Comparison of ENCODE assay signal across 8 cellular contexts in the genomic region with DNA sequence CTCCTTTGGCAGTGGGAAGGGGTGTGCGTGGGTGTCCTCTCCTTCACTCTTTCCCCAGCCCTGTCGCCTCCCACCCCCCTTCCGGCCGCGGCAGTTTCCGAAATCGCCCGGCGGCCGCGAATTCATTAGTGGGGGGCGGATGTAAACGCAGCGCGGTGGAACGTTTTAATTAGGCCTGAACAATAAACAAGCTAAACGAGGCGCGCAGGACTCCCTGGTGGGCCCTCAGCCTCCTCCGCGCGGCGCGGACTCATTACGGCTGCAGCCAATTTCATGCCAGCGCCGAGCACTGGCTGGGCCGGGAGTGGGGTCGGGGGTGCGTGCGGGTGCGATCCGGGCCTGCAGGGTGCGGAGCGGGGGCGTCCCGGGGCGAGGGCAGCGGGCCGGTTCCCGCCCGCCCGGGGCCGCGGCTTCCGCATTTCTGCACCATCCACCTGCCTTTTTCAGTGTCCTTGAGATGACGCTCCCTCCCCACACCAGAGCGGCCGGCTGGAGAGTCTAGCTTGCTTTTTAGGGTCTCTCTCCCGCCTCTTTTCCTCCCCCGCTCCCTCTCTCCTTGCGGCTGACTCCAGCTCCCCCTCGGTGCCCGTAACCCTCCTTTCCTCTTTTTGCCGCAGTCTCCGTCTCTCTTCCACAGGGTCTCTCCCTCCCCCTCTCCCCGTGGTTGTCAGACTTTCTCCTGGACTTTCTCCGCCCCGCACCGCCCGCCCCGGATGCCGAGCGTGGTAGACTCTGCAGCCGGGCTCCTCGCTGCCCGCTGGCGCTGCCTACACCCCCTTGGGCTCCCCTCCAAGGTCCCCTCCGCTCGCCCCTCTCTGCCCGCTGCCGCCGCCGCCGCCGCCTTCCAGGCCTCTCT. TPM values are rescaled to one million over a fixed set of nuclear protein-coding genes. Genes with fewer than 3 reads are reported as not detected.
DNase-seq lines count a peak whose midpoint lies in the region; ATAC-seq and TF ChIP-seq lines count a peak whose summit lies in the region.

TSS of gene CISTR (minus strand) at position 644 of the 856 bp plus-strand sequence.

- no peaks in the 10 kb centered on the region for H3K9me3 ChIP-seq in OCI-LY7 (ENCODE audit: low read length)

- H3K27me3 Mint-ChIP-seq in memory B cell (peaks cover 5% of the 10 kb centered on the region), type B pancreatic cell (peaks cover 15% of the 10 kb centered on the region)

- H3K9me3 Mint-ChIP-seq in memory B cell (no peaks in the 10 kb centered on the region), type B pancreatic cell (no peaks in the 10 kb centered on the region)

- H3K4me1 ChIP-seq in OCI-LY7 (ENCODE audit: insufficient read depth, low read length, poor library complexity, severe bottlenecking), result peaks cover 91% of the 10 kb centered on the region

- peaks cover 23% of the 10 kb centered on the region; the same call in 1 of the 2 replicates for H3K79me2 ChIP-seq in OCI-LY7 (ENCODE audit: insufficient read depth, low read depth, low read length)

- peak within 1 kb of the TSS; percentile 87 for H3K4me2 ChIP-seq in OCI-LY7 (ENCODE audit: low read length)

- H3K9me2 ChIP-seq in OCI-LY7 (ENCODE audit: insufficient read depth, low read length), result no peaks in the 10 kb centered on the region

- H3K27ac ChIP-seq in OCI-LY7 (ENCODE audit: low read depth, low read length, poor library complexity, severe bottlenecking), result peak within 1 kb of the TSS; percentile 94

- BruUV-seq in OCI-LY7 (replicated peaks; lab: Mats Ljungman, UMichigan), result no TSS peak

- CTCF ChIA-PET in BJ (lab: Yijun Ruan, JAX) (interaction anchor here (0.6 to 11.2 kb wide), 6 partner anchors 7 to 463 kb away, joined by 3 to 124 read pairs (median 3); no protein-coding TSS in a partner anchor), OCI-LY7 (lab: Charles Lee; ENCODE audit: unreplicated experiment) (no interaction called here)

- intact Hi-C loops in OCI-LY7 (cut with micrococcal nuclease; ENCODE audit: unreplicated experiment), result loop anchor here (5.0 to 10.0 kb wide), 4 partner anchors 124 to 747 kb away; partner anchors contain the start of genes ATF7, EIF4B and ITGB7

- H3K36me3 ChIP-seq in BJ (ENCODE audit: control insufficient read depth, insufficient read depth, low read length) (no peaks in the 10 kb centered on the region), OCI-LY7 (ENCODE audit: insufficient read depth, low read length) (no peaks in the 10 kb centered on the region)

- ATAC-seq in memory B cell (ENCODE audit: low read depth), result peak; percentile 35

- H3K4me3 ChIP-seq in BJ (ENCODE audit: low read depth, low read length) (peak within 1 kb of the TSS; percentile 15), OCI-LY7 (ENCODE audit: low read depth, low read length, poor library complexity, severe bottlenecking) (peak within 1 kb of the TSS; percentile 74)

- H4K20me1 ChIP-seq in OCI-LY7 (ENCODE audit: insufficient read depth, low read length), result no peaks in the 10 kb centered on the region

- no peak within 1 kb of the TSS for H3K4me3 Mint-ChIP-seq in memory B cell
- H3K4me3 Mint-ChIP-seq in type B pancreatic cell, result no peak within 1 kb of the TSS

- DNase-seq in BJ (ENCODE audit: low read depth) (no peak), GM20000 (ENCODE audit: low spot score) (peak; percentile 81), OCI-LY7 (ENCODE audit: low spot score) (peak; percentile 84), cerebellum (ENCODE audit: low spot score) (peak; percentile 59), memory B cell (ENCODE audit: low spot score in 2 of 2) (no peak), type B pancreatic cell (ENCODE audit: extremely low spot score, unreplicated experiment) (no peak), globus pallidus (ENCODE audit: low spot score) (no peak), H4 (ENCODE audit: low spot score) (no peak)

- H3K4me1 Mint-ChIP-seq in memory B cell (peaks cover 16% of the 10 kb centered on the region), type B pancreatic cell (ENCODE audit: unreplicated experiment) (peaks cover 21% of the 10 kb centered on the region)

- H2AFZ ChIP-seq in OCI-LY7 (ENCODE audit: low read length), result peak within 1 kb of the TSS; percentile 57; the same call in 1 of the 2 replicates

- POLR2A ChIA-PET in BJ (lab: Charles Lee) (interaction anchor here (0.8 kb wide), 1 partner anchor 210 kb away, joined by 4 read pairs; no protein-coding TSS in a partner anchor), OCI-LY7 (lab: Charles Lee) (interaction anchor here (0.6 to 1.0 kb wide), 4 partner anchors 8 to 76 kb away, joined by 3 to 4 read pairs (median 4); partner anchors contain the start of gene ATP5MC2)

- H3K27me3 ChIP-seq in BJ (ENCODE audit: control insufficient read depth, insufficient read depth, low read length), result peaks cover 68% of the 10 kb centered on the region

- TF ChIP-seq CTCF in BJ (IDR thresholded peaks at IDR 0.05; ENCODE audit: insufficient read depth, low read depth, low read length), result no peak
- TF ChIP-seq CTCF in GM20000 (IDR thresholded peaks at IDR 0.05; ENCODE audit: extremely low read depth, missing control alignments), result no peak
- no peak for TF ChIP-seq CTCF in OCI-LY7 (conservative IDR thresholded peaks at IDR 0.05; ENCODE audit: low read length)
- no peak for TF ChIP-seq CTCF in type B pancreatic cell (conservative IDR thresholded peaks at IDR 0.05)

- no peaks in the 10 kb centered on the region for H3K36me3 Mint-ChIP-seq in memory B cell
- no peaks in the 10 kb centered on the region for H3K36me3 Mint-ChIP-seq in type B pancreatic cell

- H3K27ac Mint-ChIP-seq in memory B cell (no peak within 1 kb of the TSS), type B pancreatic cell (peak within 1 kb of the TSS; percentile 57)

RNA-seq across cellular contexts. Expression of gene CISTR, which starts in this region (rescaled TPM):
- polyA plus RNA-seq in BJ (2011; rRNA removed), result not detected in 2 replicates
- not detected in 2 replicates for polyA minus RNA-seq in BJ (2011; rRNA and poly(A)+ RNA removed)
- total RNA-seq in OCI-LY7 (2014; rRNA removed; shearing (Covaris generic)), result 0.67 and 0.76 TPM in 2 replicates
- total RNA-seq in OCI-LY7 (2022), result 1.3 and 3.2 TPM in 2 replicates
- total RNA-seq in cerebellum, result not detected
- total RNA-seq in type B pancreatic cell (ENCODE audit: low replicate concordance), result not detected in 2 replicates
- not detected in 2 replicates for total RNA-seq in H4 (2014; rRNA removed; shearing (Covaris generic))

Comparison
In these comparisons a context has a peak if more than half of its experiments do, and no peak if none do; other contexts are left out.
1. Peak in DNase-seq in cerebellum; RNA of the gene not detected or under 1 TPM.
2. DNase-seq: peak in GM20000 (single experiment) and OCI-LY7 (single experiment); none in BJ (single experiment), memory B cell (0 of 2), type B pancreatic cell (single experiment), globus pallidus (single experiment) and H4 (single experiment).